2 cellular contexts compared by ENCODE assay signal in the genomic region with DNA sequence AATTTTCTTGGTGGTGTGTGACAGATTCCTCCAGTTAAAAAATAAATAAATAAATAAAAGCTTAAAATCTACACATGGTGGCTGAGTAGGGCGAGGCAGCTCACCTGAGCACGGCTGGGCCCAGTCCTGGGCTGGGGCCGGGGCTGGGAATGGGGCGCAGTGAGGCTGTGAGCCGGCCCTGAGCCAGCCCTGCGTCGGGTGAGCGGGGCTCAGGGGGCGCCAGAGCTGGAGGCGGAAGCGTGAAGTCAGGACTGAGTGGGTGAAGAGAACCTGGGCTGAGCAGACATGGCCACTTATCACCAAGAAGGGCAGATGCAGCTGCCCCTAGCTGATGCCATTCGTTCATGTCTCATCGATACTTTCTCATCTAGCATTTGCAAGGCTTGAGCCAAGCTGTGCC.
TF ChIP-seq lines count a peak whose summit lies in the region.

No MANE protein-coding gene starts in this region.

TF ChIP-seq in GM23338, 12 proteins besides CTCF, POLR2A, EP300 and RAD21:
- TF ChIP-seq EZH2 (IDR thresholded peaks at IDR 0.05; ENCODE audit: low read depth, unreplicated experiment) (no peak), JUNB (IDR thresholded peaks at IDR 0.05; ENCODE audit: unreplicated experiment) (no peak), STAT1 (IDR thresholded peaks at IDR 0.05; ENCODE audit: unreplicated experiment) (no peak), ZNF114 (CRISPR knock-in tag; IDR thresholded peaks at IDR 0.05) (no peak), POLR2AphosphoS5 (IDR thresholded peaks at IDR 0.05; ENCODE audit: low read depth) (no peak), CREB1 (CRISPR knock-in tag; IDR thresholded peaks at IDR 0.05; ENCODE audit: low read depth) (no peak)
- TF ChIP-seq, protein P1, sequence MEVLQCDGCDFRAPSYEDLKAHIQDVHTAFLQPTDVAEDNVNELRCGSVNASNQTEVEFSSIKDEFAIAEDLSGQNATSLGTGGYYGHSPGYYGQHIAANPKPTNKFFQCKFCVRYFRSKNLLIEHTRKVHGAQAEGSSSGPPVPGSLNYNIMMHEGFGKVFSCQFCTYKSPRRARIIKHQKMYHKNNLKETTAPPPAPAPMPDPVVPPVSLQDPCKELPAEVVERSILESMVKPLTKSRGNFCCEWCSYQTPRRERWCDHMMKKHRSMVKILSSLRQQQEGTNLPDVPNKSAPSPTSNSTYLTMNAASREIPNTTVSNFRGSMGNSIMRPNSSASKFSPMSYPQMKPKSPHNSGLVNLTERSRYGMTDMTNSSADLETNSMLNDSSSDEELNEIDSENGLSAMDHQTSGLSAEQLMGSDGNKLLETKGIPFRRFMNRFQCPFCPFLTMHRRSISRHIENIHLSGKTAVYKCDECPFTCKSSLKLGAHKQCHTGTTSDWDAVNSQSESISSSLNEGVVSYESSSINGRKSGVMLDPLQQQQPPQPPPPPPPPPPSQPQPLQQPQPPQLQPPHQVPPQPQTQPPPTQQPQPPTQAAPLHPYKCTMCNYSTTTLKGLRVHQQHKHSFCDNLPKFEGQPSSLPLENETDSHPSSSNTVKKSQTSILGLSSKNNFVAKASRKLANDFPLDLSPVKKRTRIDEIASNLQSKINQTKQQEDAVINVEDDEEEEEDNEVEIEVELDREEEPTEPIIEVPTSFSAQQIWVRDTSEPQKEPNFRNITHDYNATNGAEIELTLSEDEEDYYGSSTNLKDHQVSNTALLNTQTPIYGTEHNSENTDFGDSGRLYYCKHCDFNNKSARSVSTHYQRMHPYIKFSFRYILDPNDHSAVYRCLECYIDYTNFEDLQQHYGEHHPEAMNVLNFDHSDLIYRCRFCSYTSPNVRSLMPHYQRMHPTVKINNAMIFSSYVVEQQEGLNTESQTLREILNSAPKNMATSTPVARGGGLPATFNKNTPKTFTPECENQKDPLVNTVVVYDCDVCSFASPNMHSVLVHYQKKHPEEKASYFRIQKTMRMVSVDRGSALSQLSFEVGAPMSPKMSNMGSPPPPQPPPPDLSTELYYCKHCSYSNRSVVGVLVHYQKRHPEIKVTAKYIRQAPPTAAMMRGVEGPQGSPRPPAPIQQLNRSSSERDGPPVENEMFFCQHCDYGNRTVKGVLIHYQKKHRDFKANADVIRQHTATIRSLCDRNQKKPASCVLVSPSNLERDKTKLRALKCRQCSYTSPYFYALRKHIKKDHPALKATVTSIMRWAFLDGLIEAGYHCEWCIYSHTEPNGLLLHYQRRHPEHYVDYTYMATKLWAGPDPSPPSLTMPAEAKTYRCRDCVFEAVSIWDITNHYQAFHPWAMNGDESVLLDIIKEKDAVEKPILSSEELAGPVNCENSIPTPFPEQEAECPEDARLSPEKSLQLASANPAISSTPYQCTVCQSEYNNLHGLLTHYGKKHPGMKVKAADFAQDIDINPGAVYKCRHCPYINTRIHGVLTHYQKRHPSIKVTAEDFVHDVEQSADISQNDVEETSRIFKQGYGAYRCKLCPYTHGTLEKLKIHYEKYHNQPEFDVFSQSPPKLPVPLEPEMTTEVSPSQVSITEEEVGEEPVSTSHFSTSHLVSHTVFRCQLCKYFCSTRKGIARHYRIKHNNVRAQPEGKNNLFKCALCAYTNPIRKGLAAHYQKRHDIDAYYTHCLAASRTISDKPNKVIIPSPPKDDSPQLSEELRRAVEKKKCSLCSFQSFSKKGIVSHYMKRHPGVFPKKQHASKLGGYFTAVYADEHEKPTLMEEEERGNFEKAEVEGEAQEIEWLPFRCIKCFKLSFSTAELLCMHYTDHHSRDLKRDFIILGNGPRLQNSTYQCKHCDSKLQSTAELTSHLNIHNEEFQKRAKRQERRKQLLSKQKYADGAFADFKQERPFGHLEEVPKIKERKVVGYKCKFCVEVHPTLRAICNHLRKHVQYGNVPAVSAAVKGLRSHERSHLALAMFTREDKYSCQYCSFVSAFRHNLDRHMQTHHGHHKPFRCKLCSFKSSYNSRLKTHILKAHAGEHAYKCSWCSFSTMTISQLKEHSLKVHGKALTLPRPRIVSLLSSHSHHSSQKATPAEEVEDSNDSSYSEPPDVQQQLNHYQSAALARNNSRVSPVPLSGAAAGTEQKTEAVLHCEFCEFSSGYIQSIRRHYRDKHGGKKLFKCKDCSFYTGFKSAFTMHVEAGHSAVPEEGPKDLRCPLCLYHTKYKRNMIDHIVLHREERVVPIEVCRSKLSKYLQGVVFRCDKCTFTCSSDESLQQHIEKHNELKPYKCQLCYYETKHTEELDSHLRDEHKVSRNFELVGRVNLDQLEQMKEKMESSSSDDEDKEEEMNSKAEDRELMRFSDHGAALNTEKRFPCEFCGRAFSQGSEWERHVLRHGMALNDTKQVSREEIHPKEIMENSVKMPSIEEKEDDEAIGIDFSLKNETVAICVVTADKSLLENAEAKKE (CRISPR knock-in tag; IDR thresholded peaks at IDR 0.05), result no peak
- TF ChIP-seq, protein P2, sequence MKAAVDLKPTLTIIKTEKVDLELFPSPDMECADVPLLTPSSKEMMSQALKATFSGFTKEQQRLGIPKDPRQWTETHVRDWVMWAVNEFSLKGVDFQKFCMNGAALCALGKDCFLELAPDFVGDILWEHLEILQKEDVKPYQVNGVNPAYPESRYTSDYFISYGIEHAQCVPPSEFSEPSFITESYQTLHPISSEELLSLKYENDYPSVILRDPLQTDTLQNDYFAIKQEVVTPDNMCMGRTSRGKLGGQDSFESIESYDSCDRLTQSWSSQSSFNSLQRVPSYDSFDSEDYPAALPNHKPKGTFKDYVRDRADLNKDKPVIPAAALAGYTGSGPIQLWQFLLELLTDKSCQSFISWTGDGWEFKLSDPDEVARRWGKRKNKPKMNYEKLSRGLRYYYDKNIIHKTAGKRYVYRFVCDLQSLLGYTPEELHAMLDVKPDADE (IDR thresholded peaks at IDR 0.05), result no peak

TF ChIP-seq in WTC11, 78 proteins besides CTCF, POLR2A, EP300 and RAD21:
- no peak for TF ChIP-seq SMAD3 (CRISPR knock-in tag; IDR thresholded peaks at IDR 0.05; ENCODE audit: borderline replicate concordance)
- no peak for TF ChIP-seq TEAD4 (CRISPR knock-in tag; IDR thresholded peaks at IDR 0.05)
- TF ChIP-seq HMGA2 (CRISPR knock-in tag; IDR thresholded peaks at IDR 0.05), result no peak
- TF ChIP-seq, protein P3, sequence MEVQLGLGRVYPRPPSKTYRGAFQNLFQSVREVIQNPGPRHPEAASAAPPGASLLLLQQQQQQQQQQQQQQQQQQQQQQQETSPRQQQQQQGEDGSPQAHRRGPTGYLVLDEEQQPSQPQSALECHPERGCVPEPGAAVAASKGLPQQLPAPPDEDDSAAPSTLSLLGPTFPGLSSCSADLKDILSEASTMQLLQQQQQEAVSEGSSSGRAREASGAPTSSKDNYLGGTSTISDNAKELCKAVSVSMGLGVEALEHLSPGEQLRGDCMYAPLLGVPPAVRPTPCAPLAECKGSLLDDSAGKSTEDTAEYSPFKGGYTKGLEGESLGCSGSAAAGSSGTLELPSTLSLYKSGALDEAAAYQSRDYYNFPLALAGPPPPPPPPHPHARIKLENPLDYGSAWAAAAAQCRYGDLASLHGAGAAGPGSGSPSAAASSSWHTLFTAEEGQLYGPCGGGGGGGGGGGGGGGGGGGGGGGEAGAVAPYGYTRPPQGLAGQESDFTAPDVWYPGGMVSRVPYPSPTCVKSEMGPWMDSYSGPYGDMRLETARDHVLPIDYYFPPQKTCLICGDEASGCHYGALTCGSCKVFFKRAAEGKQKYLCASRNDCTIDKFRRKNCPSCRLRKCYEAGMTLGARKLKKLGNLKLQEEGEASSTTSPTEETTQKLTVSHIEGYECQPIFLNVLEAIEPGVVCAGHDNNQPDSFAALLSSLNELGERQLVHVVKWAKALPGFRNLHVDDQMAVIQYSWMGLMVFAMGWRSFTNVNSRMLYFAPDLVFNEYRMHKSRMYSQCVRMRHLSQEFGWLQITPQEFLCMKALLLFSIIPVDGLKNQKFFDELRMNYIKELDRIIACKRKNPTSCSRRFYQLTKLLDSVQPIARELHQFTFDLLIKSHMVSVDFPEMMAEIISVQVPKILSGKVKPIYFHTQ (CRISPR knock-in tag; IDR thresholded peaks at IDR 0.05), result no peak
- TF ChIP-seq RORB (CRISPR knock-in tag; IDR thresholded peaks at IDR 0.05), result no peak
- TF ChIP-seq FOXP1 (CRISPR knock-in tag; IDR thresholded peaks at IDR 0.05; ENCODE audit: borderline replicate concordance), result no peak
- no peak for TF ChIP-seq ESRRA (CRISPR knock-in tag; IDR thresholded peaks at IDR 0.05; ENCODE audit: borderline replicate concordance)
- TF ChIP-seq ZNF396 (CRISPR knock-in tag; IDR thresholded peaks at IDR 0.05; ENCODE audit: borderline replicate concordance), result no peak
- no peak for TF ChIP-seq IRF2 (CRISPR knock-in tag; IDR thresholded peaks at IDR 0.05; ENCODE audit: borderline replicate concordance, low read depth)
